ENCODE assay signal across 19 cellular contexts in the genomic region with DNA sequence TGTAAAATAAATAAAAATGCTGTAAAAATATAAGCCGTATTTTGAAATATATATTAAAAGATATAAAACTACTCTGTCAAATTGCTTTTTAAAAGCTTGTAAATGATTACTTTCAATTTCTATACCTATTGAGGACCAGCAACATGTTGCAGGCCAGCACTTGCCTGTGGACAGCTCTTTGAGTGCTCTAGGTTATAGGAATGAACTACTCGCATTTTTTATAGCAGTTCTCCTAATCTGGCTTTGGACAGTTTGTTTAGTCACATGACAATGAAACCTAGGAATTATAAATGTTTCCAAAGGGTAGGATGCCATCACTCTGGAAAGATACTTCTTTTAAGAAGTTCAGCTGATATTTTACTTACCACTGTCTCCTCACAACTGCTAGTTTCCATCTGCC.
DNase-seq lines count a peak whose midpoint lies in the region; ATAC-seq, FAIRE-seq and TF ChIP-seq lines count a peak whose summit lies in the region.
"Had no signal": no experiment of that assay in that cellular context is flagged by ENCODE, and none has a peak within 500 bp of the region (broad histone marks: within the 10 kb centered on the region; RNA-seq: fewer than 3 reads in every experiment).

No MANE protein-coding gene starts in this region.

- no peak for ATAC-seq in GM19467 (IDR thresholded peaks at IDR 0.05; ENCODE audit: unreplicated experiment)
- ATAC-seq: natural killer cell; PC-3; stimulated activated memory B cell treated with anti-CD40 and anti-IgM and Interleukin-4, amounts not matched to agents 10 μg/mL and 1 μg/mL and 100 μg/mL, for 72 hours had no signal

- peak; percentile 14 for FAIRE-seq in colon (lab: Jason Lieb, UNC)
- peak; percentile 27 for FAIRE-seq in islet of Langerhans (lab: Jason Lieb, UNC)

- H3K4me3 Mint-ChIP-seq in osteocyte (ENCODE audit: unreplicated experiment), result no peak overlapping the region
- H3K4me3 Mint-ChIP-seq: activated CD4-positive, alpha-beta memory T cell treated with anti-CD3 and anti-CD28 coated beads for 36 hours; activated naive CD4-positive, alpha-beta T cell treated with anti-CD3 and anti-CD28 coated beads for 36 hours; B cell; CD4-positive, alpha-beta memory T cell; natural killer cell; stimulated activated memory B cell treated with anti-CD40 and anti-IgM and Interleukin-4, amounts not matched to agents 10 μg/mL and 1 μg/mL and 100 μg/mL, for 72 hours; type B pancreatic cell had no signal

- no peaks in the 10 kb centered on the region for H3K9me3 Mint-ChIP-seq in osteocyte (ENCODE audit: unreplicated experiment)
- H3K9me3 Mint-ChIP-seq: activated CD4-positive, alpha-beta memory T cell treated with anti-CD3 and anti-CD28 coated beads for 36 hours; activated naive CD4-positive, alpha-beta T cell treated with anti-CD3 and anti-CD28 coated beads for 36 hours; stimulated activated memory B cell treated with anti-CD40 and anti-IgM and Interleukin-4, amounts not matched to agents 10 μg/mL and 1 μg/mL and 100 μg/mL, for 72 hours; type B pancreatic cell had no signal

- no peak overlapping the region for H3K27ac Mint-ChIP-seq in osteocyte (ENCODE audit: unreplicated experiment)
- H3K27ac Mint-ChIP-seq: activated CD4-positive, alpha-beta memory T cell treated with anti-CD3 and anti-CD28 coated beads for 36 hours; activated naive CD4-positive, alpha-beta T cell treated with anti-CD3 and anti-CD28 coated beads for 36 hours; B cell; CD4-positive, alpha-beta memory T cell; natural killer cell; stimulated activated memory B cell treated with anti-CD40 and anti-IgM and Interleukin-4, amounts not matched to agents 10 μg/mL and 1 μg/mL and 100 μg/mL, for 72 hours; type B pancreatic cell had no signal

- H3K4me1 Mint-ChIP-seq in osteocyte (ENCODE audit: unreplicated experiment), result no peaks in the 10 kb centered on the region
- H3K4me1 Mint-ChIP-seq: B cell; CD4-positive, alpha-beta memory T cell; natural killer cell; stimulated activated memory B cell treated with anti-CD40 and anti-IgM and Interleukin-4, amounts not matched to agents 10 μg/mL and 1 μg/mL and 100 μg/mL, for 72 hours had no signal

- no peak for TF ChIP-seq CTCF in osteocyte (IDR thresholded peaks at IDR 0.05)

- peaks cover 55% of the 10 kb centered on the region for H3K27me3 Mint-ChIP-seq in osteocyte (ENCODE audit: unreplicated experiment)
- H3K27me3 Mint-ChIP-seq: activated CD4-positive, alpha-beta memory T cell treated with anti-CD3 and anti-CD28 coated beads for 36 hours had no signal

- no peaks in the 10 kb centered on the region for H3K36me3 Mint-ChIP-seq in osteocyte (ENCODE audit: unreplicated experiment)
- H3K36me3 Mint-ChIP-seq: activated CD4-positive, alpha-beta memory T cell treated with anti-CD3 and anti-CD28 coated beads for 36 hours; CD4-positive, alpha-beta memory T cell; natural killer cell; stimulated activated memory B cell treated with anti-CD40 and anti-IgM and Interleukin-4, amounts not matched to agents 10 μg/mL and 1 μg/mL and 100 μg/mL, for 72 hours; type B pancreatic cell had no signal

- peak; percentile 6 for DNase-seq in A172 (ENCODE audit: low spot score)
- peak; percentile 5 for DNase-seq in LHCN-M2 (ENCODE audit: low read depth)
- DNase-seq in SW480 (ENCODE audit: low spot score), result no peak
- no peak for DNase-seq in osteocyte (ENCODE audit: extremely low spot score, unreplicated experiment)
- no peak for DNase-seq in glomerular visceral epithelial cell (ENCODE audit: extremely low spot score)
- DNase-seq: activated CD4-positive, alpha-beta memory T cell treated with anti-CD3 and anti-CD28 coated beads for 36 hours; activated CD4-positive, CD25-positive, alpha-beta regulatory T cell treated with anti-CD3 and anti-CD28 coated beads, Interleukin-2, amount 50 U/mL, for 72 hours; activated naive CD4-positive, alpha-beta T cell treated with anti-CD3 and anti-CD28 coated beads for 36 hours; CD4-positive, alpha-beta memory T cell; natural killer cell; NK-92 treated with Interleukin-12 subunit alpha and Interleukin-12 subunit beta, amount 100 ng/mL, for 24 hours; ovary; PC-3 had no signal

Comparison
In these comparisons a context has a peak if more than half of its experiments do, and no peak if none do; other contexts are left out.
1. DNase-seq: peak in A172 (single experiment) and LHCN-M2 (single experiment); none in SW480 (single experiment), osteocyte (single experiment) and glomerular visceral epithelial cell (single experiment).